Comparison of ENCODE assay signal across 1 cellular context in genomic region chr20:62970307-62971210, GRCh38.
TF ChIP-seq lines count a peak whose summit lies in the region.

No MANE protein-coding gene starts in this region.

TF ChIP-seq in HepG2, 621 proteins besides CTCF, POLR2A, EP300 and RAD21 (continued from another document):
- no peak for TF ChIP-seq ZNF282 (IDR thresholded peaks at IDR 0.05; ENCODE audit: partially characterized antibody)
- TF ChIP-seq ZNF496 (CRISPR knock-in tag; IDR thresholded peaks at IDR 0.05; ENCODE audit: insufficient replicate concordance) = no peak
- TF ChIP-seq ZNF816 (CRISPR knock-in tag; IDR thresholded peaks at IDR 0.05; ENCODE audit: borderline replicate concordance) = no peak
- no peak for TF ChIP-seq ZNF30 (CRISPR knock-in tag; IDR thresholded peaks at IDR 0.05)
- TF ChIP-seq ARID3A (IDR thresholded peaks at IDR 0.05; ENCODE audit: low read depth, low read length) = no peak
- TF ChIP-seq, protein P1, sequence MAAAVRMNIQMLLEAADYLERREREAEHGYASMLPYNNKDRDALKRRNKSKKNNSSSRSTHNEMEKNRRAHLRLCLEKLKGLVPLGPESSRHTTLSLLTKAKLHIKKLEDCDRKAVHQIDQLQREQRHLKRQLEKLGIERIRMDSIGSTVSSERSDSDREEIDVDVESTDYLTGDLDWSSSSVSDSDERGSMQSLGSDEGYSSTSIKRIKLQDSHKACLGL (CRISPR knock-in tag; IDR thresholded peaks at IDR 0.05) = peak; percentile 53; the same call in 1 of the 2 replicates
- TF ChIP-seq KDM6A (CRISPR knock-in tag; IDR thresholded peaks at IDR 0.05; ENCODE audit: low read depth) = no peak
- TF ChIP-seq NFIC (IDR thresholded peaks at IDR 0.05; ENCODE audit: low read length) = no peak
- TF ChIP-seq MLXIP (CRISPR knock-in tag; IDR thresholded peaks at IDR 0.05; ENCODE audit: borderline replicate concordance) = no peak
- no peak for TF ChIP-seq ZNF33B (CRISPR knock-in tag; IDR thresholded peaks at IDR 0.05)
- peak; percentile 73; the same call in 1 of the 2 replicates for TF ChIP-seq WIZ (CRISPR knock-in tag; IDR thresholded peaks at IDR 0.05)
- no peak for TF ChIP-seq SRSF9 (IDR thresholded peaks at IDR 0.05; ENCODE audit: borderline replicate concordance, insufficient read depth, low read depth, low read length, poor library complexity, severe bottlenecking)
- TF ChIP-seq HNF4A (CRISPR knock-in tag; IDR thresholded peaks at IDR 0.05) = no peak
- no peak for TF ChIP-seq SRSF1 (optimal IDR thresholded peaks at IDR 0.05; ENCODE audit: low read depth, low read length)
- TF ChIP-seq, protein P2, sequence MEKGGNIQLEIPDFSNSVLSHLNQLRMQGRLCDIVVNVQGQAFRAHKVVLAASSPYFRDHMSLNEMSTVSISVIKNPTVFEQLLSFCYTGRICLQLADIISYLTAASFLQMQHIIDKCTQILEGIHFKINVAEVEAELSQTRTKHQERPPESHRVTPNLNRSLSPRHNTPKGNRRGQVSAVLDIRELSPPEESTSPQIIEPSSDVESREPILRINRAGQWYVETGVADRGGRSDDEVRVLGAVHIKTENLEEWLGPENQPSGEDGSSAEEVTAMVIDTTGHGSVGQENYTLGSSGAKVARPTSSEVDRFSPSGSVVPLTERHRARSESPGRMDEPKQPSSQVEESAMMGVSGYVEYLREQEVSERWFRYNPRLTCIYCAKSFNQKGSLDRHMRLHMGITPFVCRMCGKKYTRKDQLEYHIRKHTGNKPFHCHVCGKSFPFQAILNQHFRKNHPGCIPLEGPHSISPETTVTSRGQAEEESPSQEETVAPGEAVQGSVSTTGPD (CRISPR knock-in tag; IDR thresholded peaks at IDR 0.05) = no peak
- TF ChIP-seq MAF1 (CRISPR knock-in tag; IDR thresholded peaks at IDR 0.05; ENCODE audit: borderline replicate concordance) = no peak
- TF ChIP-seq ZSCAN5A (CRISPR knock-in tag; IDR thresholded peaks at IDR 0.05; ENCODE audit: borderline replicate concordance) = no peak
- 0 out of 2 replicates have a peak, but pooled peaks have one; percentile 11 for TF ChIP-seq ZNF891 (CRISPR knock-in tag; IDR thresholded peaks at IDR 0.05)
- TF ChIP-seq CAMTA2 (CRISPR knock-in tag; IDR thresholded peaks at IDR 0.05; ENCODE audit: borderline replicate concordance) = 0 out of 2 replicates have a peak, but pooled peaks have one; percentile 85
- TF ChIP-seq CCAR2 (optimal IDR thresholded peaks at IDR 0.05; ENCODE audit: low read depth, low read length) = no peak
- TF ChIP-seq, protein P3, sequence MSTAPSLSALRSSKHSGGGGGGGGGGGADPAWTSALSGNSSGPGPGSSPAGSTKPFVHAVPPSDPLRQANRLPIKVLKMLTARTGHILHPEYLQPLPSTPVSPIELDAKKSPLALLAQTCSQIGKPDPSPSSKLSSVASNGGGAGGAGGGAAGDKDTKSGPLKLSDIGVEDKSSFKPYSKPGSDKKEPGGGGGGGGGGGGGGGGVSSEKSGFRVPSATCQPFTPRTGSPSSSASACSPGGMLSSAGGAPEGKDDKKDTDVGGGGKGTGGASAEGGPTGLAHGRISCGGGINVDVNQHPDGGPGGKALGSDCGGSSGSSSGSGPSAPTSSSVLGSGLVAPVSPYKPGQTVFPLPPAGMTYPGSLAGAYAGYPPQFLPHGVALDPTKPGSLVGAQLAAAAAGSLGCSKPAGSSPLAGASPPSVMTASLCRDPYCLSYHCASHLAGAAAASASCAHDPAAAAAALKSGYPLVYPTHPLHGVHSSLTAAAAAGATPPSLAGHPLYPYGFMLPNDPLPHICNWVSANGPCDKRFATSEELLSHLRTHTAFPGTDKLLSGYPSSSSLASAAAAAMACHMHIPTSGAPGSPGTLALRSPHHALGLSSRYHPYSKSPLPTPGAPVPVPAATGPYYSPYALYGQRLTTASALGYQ (CRISPR knock-in tag; IDR thresholded peaks at IDR 0.05) = no peak
- no peak for TF ChIP-seq ZNF263 (CRISPR knock-in tag; IDR thresholded peaks at IDR 0.05)
- peak; percentile 32; the same call in 1 of the 2 replicates for TF ChIP-seq KDM3A (CRISPR knock-in tag; IDR thresholded peaks at IDR 0.05; ENCODE audit: low read depth)
- no peak for TF ChIP-seq SIX1 (CRISPR knock-in tag; IDR thresholded peaks at IDR 0.05; ENCODE audit: borderline replicate concordance)
- no peak for TF ChIP-seq IRF2 (CRISPR knock-in tag; IDR thresholded peaks at IDR 0.05)
- peak; percentile 55; the same call in 1 of the 2 replicates for TF ChIP-seq PATZ1 (CRISPR knock-in tag; IDR thresholded peaks at IDR 0.05)
- no peak for TF ChIP-seq ZBTB21 (CRISPR knock-in tag; IDR thresholded peaks at IDR 0.05)
- no peak for TF ChIP-seq KLF12 (CRISPR knock-in tag; IDR thresholded peaks at IDR 0.05; ENCODE audit: borderline replicate concordance)
- TF ChIP-seq MATR3 (CRISPR knock-in tag; IDR thresholded peaks at IDR 0.05) = no peak
- TF ChIP-seq MED13 (CRISPR knock-in tag; IDR thresholded peaks at IDR 0.05) = no peak
- no peak for TF ChIP-seq ZNF230 (CRISPR knock-in tag; IDR thresholded peaks at IDR 0.05)
- no peak for TF ChIP-seq GATAD1 (CRISPR knock-in tag; IDR thresholded peaks at IDR 0.05)
- TF ChIP-seq KDM5B (CRISPR knock-in tag; IDR thresholded peaks at IDR 0.05; ENCODE audit: borderline replicate concordance) = peak; percentile 80
- no peak for TF ChIP-seq ARNT (IDR thresholded peaks at IDR 0.05)
- peak; percentile 60; the same call in 1 of the 2 replicates for TF ChIP-seq KDM2A (CRISPR knock-in tag; IDR thresholded peaks at IDR 0.05; ENCODE audit: borderline replicate concordance, low read depth)
- no peak for TF ChIP-seq SNAI1 (CRISPR knock-in tag; IDR thresholded peaks at IDR 0.05; ENCODE audit: borderline replicate concordance)
- TF ChIP-seq ZNF333 (CRISPR knock-in tag; IDR thresholded peaks at IDR 0.05; ENCODE audit: borderline replicate concordance) = peak; percentile 89; the same call in 1 of the 2 replicates
- TF ChIP-seq ARNTL (CRISPR knock-in tag; IDR thresholded peaks at IDR 0.05) = no peak
- TF ChIP-seq MXD4 (CRISPR knock-in tag; IDR thresholded peaks at IDR 0.05) = no peak
- TF ChIP-seq ZNF550 (CRISPR knock-in tag; IDR thresholded peaks at IDR 0.05; ENCODE audit: borderline replicate concordance) = no peak
- TF ChIP-seq FOXP4 (CRISPR knock-in tag; IDR thresholded peaks at IDR 0.05) = no peak
- TF ChIP-seq DNMT3B (CRISPR knock-in tag; conservative IDR thresholded peaks at IDR 0.05) = no peak
- no peak for TF ChIP-seq HOXA5 (CRISPR knock-in tag; IDR thresholded peaks at IDR 0.05)
- TF ChIP-seq PCBP1 (IDR thresholded peaks at IDR 0.05; ENCODE audit: borderline replicate concordance, low read depth, low read length) = 0 out of 2 replicates have a peak, but pooled peaks have one; percentile 0
- no peak for TF ChIP-seq POLR2AphosphoS5 (IDR thresholded peaks at IDR 0.05; ENCODE audit: low read depth, low read length)
- TF ChIP-seq ZFP36L2 (CRISPR knock-in tag; IDR thresholded peaks at IDR 0.05) = no peak; the same call in 1 of the 2 replicates
- no peak for TF ChIP-seq MLX (CRISPR knock-in tag; IDR thresholded peaks at IDR 0.05)
- TF ChIP-seq SOX13 (IDR thresholded peaks at IDR 0.05) = no peak
- 0 out of 4 replicates have a peak, but pooled peaks of 1 of the 2 experiments have one; percentile 82 for TF ChIP-seq SOX13 (CRISPR knock-in tag; conservative IDR thresholded peaks at IDR 0.05 in 1 of 2, IDR thresholded peaks at IDR 0.05 in 1 of 2)
- TF ChIP-seq SP140L (CRISPR knock-in tag; IDR thresholded peaks at IDR 0.05; ENCODE audit: borderline replicate concordance) = no peak
- no peak for TF ChIP-seq PRMT3 (CRISPR knock-in tag; IDR thresholded peaks at IDR 0.05; ENCODE audit: borderline replicate concordance, low read depth)
- no peak for TF ChIP-seq ZNF773 (CRISPR knock-in tag; IDR thresholded peaks at IDR 0.05; ENCODE audit: borderline replicate concordance)
- 0 out of 2 replicates have a peak, but pooled peaks have one; percentile 19 for TF ChIP-seq ZNF451 (CRISPR knock-in tag; IDR thresholded peaks at IDR 0.05)
- peak; percentile 49; the same call in 1 of the 2 replicates for TF ChIP-seq ZNF430 (CRISPR knock-in tag; IDR thresholded peaks at IDR 0.05)
- peak; percentile 1; the same call in 1 of the 2 replicates for TF ChIP-seq HOXA3 (CRISPR knock-in tag; IDR thresholded peaks at IDR 0.05)
